ENCODE assay signal across 18 cellular contexts in genomic region chr22:47106806-47107205, GRCh38.
A peak's percentile ranks its signal among the peaks of the same experiment; 100 is the strongest.
DNase-seq lines count a peak whose midpoint lies in the region; ATAC-seq and TF ChIP-seq lines count a peak whose summit lies in the region.
"Had no signal": no experiment of that assay in that cellular context is flagged by ENCODE, and none has a peak within 500 bp of the region (broad histone marks: within the 10 kb centered on the region; RNA-seq: fewer than 3 reads in every experiment).

No MANE protein-coding gene starts in this region.

- H3K27ac Mint-ChIP-seq in activated T-helper 2 cell treated with anti-CD3 and anti-CD28 coated beads, Interferon-gamma antibody, Interleukin-2, Interleukin-4, amounts not matched to agents 10 μg/mL and 5 μg/mL and 100 μg/mL, durations not matched to agents 14 hours and 24 hours and 36 hours, result peak overlapping the region; percentile 36
- no peak overlapping the region for H3K27ac Mint-ChIP-seq in activated CD8-positive, alpha-beta T cell treated with anti-CD3 and anti-CD28 coated beads, Interleukin-2, amount 10 ng/mL, durations not matched to agents 7 days and 5 days

- 96 to 98% methylated on average over 5 of the region's 5 CpGs for WGBS in GM23248 (ENCODE audit: low coverage in 1 of 2, low lambda C conversion rate in 2 of 2, missing lambda C conversion rate in 2 of 2), 2 experiments
- 93% methylated on average over 5 of the region's 5 CpGs for WGBS in hepatocyte (ENCODE audit: low lambda C conversion rate, missing lambda C conversion rate)

- H3K9ac ChIP-seq in GM23248, result no peak overlapping the region
- H3K9ac ChIP-seq: KMS-11 had no signal

- H3K4me2 ChIP-seq in GM23248 (ENCODE audit: unreplicated experiment) (peak overlapping the region; percentile 46), hepatocyte (no peak overlapping the region)
- H3K4me2 ChIP-seq: KMS-11 had no signal

- H4K20me1 ChIP-seq in GM23248 (ENCODE audit: insufficient read depth) (no peaks in the 10 kb centered on the region), hepatocyte (ENCODE audit: insufficient read depth, poor library complexity, severe bottlenecking) (no peaks in the 10 kb centered on the region)

- H3K36me3 ChIP-seq in ACC112 (ENCODE audit: insufficient read depth, low read length) (no peaks in the 10 kb centered on the region), GM23248 (ENCODE audit: low read depth) (no peaks in the 10 kb centered on the region), hepatocyte (replicated peaks; ENCODE audit: insufficient read depth, low read depth) (no peaks in the 10 kb centered on the region), MG63 (no peaks in the 10 kb centered on the region)

- H3K4me1 ChIP-seq in ACC112 (ENCODE audit: control insufficient read depth, insufficient read depth, low read length, unreplicated experiment), result peaks cover 5% of the 10 kb centered on the region
- H3K4me1 ChIP-seq in GM23248 (ENCODE audit: insufficient read depth), result peaks cover 20% of the 10 kb centered on the region
- H3K4me1 ChIP-seq in hepatocyte (ENCODE audit: insufficient read depth), result peaks cover 32% of the 10 kb centered on the region

- H2AFZ ChIP-seq in ACC112 (ENCODE audit: low read length, unreplicated experiment) (no peak overlapping the region), GM23248 (no peak overlapping the region), hepatocyte (no peak overlapping the region)

- H3K79me2 ChIP-seq in ACC112 (ENCODE audit: control insufficient read depth, insufficient read depth, low read length, unreplicated experiment), result no peaks in the 10 kb centered on the region
- H3K79me2 ChIP-seq in GM23248 (ENCODE audit: insufficient read depth), result no peaks in the 10 kb centered on the region
- H3K79me2 ChIP-seq in hepatocyte, result no peaks in the 10 kb centered on the region

- intact Hi-C loops in activated T-helper 2 cell treated with anti-CD3 and anti-CD28 coated beads, Interferon-gamma antibody, Interleukin-2, Interleukin-4, amounts not matched to agents 10 μg/mL and 5 μg/mL and 100 μg/mL, durations not matched to agents 14 hours and 24 hours and 36 hours (cut with micrococcal nuclease), result no loop called here

- H3K4me3 ChIP-seq in ACC112 (ENCODE audit: low read depth, low read length) (no peak overlapping the region), GM23248 (no peak overlapping the region), hepatocyte (no peak overlapping the region), MG63 (no peak overlapping the region)
- H3K4me3 ChIP-seq: GM12878 had no signal

- DNase-seq in GM23248 (no peak), hepatocyte (ENCODE audit: low spot score) (no peak), nucleus accumbens (lab: John Stamatoyannopoulos, UW) (no peak), MG63 (no peak)
- no peak for DNase-seq in activated T-helper 2 cell treated with anti-CD3 and anti-CD28 coated beads, Interferon-gamma antibody, Interleukin-2, Interleukin-4, amounts not matched to agents 10 μg/mL and 5 μg/mL and 100 μg/mL, durations not matched to agents 14 hours and 24 hours and 36 hours (ENCODE audit: low spot score)
- no peak for DNase-seq in activated CD8-positive, alpha-beta T cell treated with anti-CD3 and anti-CD28 coated beads, Interleukin-2, amount 10 ng/mL, durations not matched to agents 7 days and 5 days
- DNase-seq in NK-92 treated with Interleukin-12 subunit alpha and Interleukin-12 subunit beta, amount 100 ng/mL, for 24 hours (lab: John Stamatoyannopoulos, UW), result no peak
- DNase-seq: CD8-positive, alpha-beta memory T cell; DMS 273 treated with DMSO at 0.1 percent for 48 hours; MM.1S; NCI-H1105; NCI-H187; NCI-H446; NCI-H748 treated with DMSO at 0.1 percent for 48 hours; SHP77 treated with DMSO at 0.1 percent for 48 hours had no signal

- H3K9me3 Mint-ChIP-seq in activated T-helper 2 cell treated with anti-CD3 and anti-CD28 coated beads, Interferon-gamma antibody, Interleukin-2, Interleukin-4, amounts not matched to agents 10 μg/mL and 5 μg/mL and 100 μg/mL, durations not matched to agents 14 hours and 24 hours and 36 hours, result no peaks in the 10 kb centered on the region
- no peaks in the 10 kb centered on the region for H3K9me3 Mint-ChIP-seq in activated CD8-positive, alpha-beta T cell treated with anti-CD3 and anti-CD28 coated beads, Interleukin-2, amount 10 ng/mL, durations not matched to agents 7 days and 5 days (ENCODE audit: insufficient read depth)
- H3K9me3 Mint-ChIP-seq: CD8-positive, alpha-beta memory T cell had no signal

- H3K27ac ChIP-seq in ACC112 (ENCODE audit: low read depth, low read length) (peak overlapping the region; percentile 72), GM23248 (peak overlapping the region; percentile 57), hepatocyte (peak overlapping the region; percentile 69)
- H3K27ac ChIP-seq: KMS-11 had no signal

- POLR2A ChIA-PET in activated CD8-positive, alpha-beta T cell treated with anti-CD3 and anti-CD28 coated beads, Interleukin-2, amount 10 ng/mL, durations not matched to agents 7 days and 5 days (lab: Charles Lee), result no interaction called here

- in situ Hi-C loops in GM23248 (cut with MboI), result no loop called here

- CTCF ChIA-PET in activated CD8-positive, alpha-beta T cell treated with anti-CD3 and anti-CD28 coated beads, Interleukin-2, amount 10 ng/mL, durations not matched to agents 7 days and 5 days (lab: Charles Lee), result no interaction called here

- no peak overlapping the region for H3K4me3 Mint-ChIP-seq in activated T-helper 2 cell treated with anti-CD3 and anti-CD28 coated beads, Interferon-gamma antibody, Interleukin-2, Interleukin-4, amounts not matched to agents 10 μg/mL and 5 μg/mL and 100 μg/mL, durations not matched to agents 14 hours and 24 hours and 36 hours (ENCODE audit: low read depth)
- H3K4me3 Mint-ChIP-seq in activated CD8-positive, alpha-beta T cell treated with anti-CD3 and anti-CD28 coated beads, Interleukin-2, amount 10 ng/mL, durations not matched to agents 7 days and 5 days, result no peak overlapping the region
- H3K4me3 Mint-ChIP-seq: CD8-positive, alpha-beta memory T cell had no signal

- no peak for TF ChIP-seq CTCF in hepatocyte (IDR thresholded peaks at IDR 0.05; ENCODE audit: poor library complexity)

- H3K9me2 ChIP-seq in GM23248 (ENCODE audit: insufficient read depth) (no peaks in the 10 kb centered on the region), hepatocyte (replicated peaks; ENCODE audit: insufficient read depth) (no peaks in the 10 kb centered on the region)

- H3K27me3 ChIP-seq in ACC112 (ENCODE audit: insufficient read depth, low read length), result no peaks in the 10 kb centered on the region
- no peaks in the 10 kb centered on the region for H3K27me3 ChIP-seq in GM23248 (replicated peaks; ENCODE audit: insufficient read depth)
- H3K27me3 ChIP-seq in hepatocyte, result no peaks in the 10 kb centered on the region
- no peaks in the 10 kb centered on the region for H3K27me3 ChIP-seq in MG63

- no peaks in the 10 kb centered on the region for H3K36me3 Mint-ChIP-seq in activated T-helper 2 cell treated with anti-CD3 and anti-CD28 coated beads, Interferon-gamma antibody, Interleukin-2, Interleukin-4, amounts not matched to agents 10 μg/mL and 5 μg/mL and 100 μg/mL, durations not matched to agents 14 hours and 24 hours and 36 hours (ENCODE audit: low read depth)
- H3K36me3 Mint-ChIP-seq in activated CD8-positive, alpha-beta T cell treated with anti-CD3 and anti-CD28 coated beads, Interleukin-2, amount 10 ng/mL, durations not matched to agents 7 days and 5 days (ENCODE audit: low read depth), result no peaks in the 10 kb centered on the region

- peaks cover 32% of the 10 kb centered on the region for H3F3A ChIP-seq in GM23248 (ENCODE audit: insufficient read depth)

- peaks cover 5% of the 10 kb centered on the region for H3K4me1 Mint-ChIP-seq in activated T-helper 2 cell treated with anti-CD3 and anti-CD28 coated beads, Interferon-gamma antibody, Interleukin-2, Interleukin-4, amounts not matched to agents 10 μg/mL and 5 μg/mL and 100 μg/mL, durations not matched to agents 14 hours and 24 hours and 36 hours (ENCODE audit: low read depth)
- no peaks in the 10 kb centered on the region for H3K4me1 Mint-ChIP-seq in activated CD8-positive, alpha-beta T cell treated with anti-CD3 and anti-CD28 coated beads, Interleukin-2, amount 10 ng/mL, durations not matched to agents 7 days and 5 days (ENCODE audit: low read depth)

- H3K27me3 Mint-ChIP-seq in activated T-helper 2 cell treated with anti-CD3 and anti-CD28 coated beads, Interferon-gamma antibody, Interleukin-2, Interleukin-4, amounts not matched to agents 10 μg/mL and 5 μg/mL and 100 μg/mL, durations not matched to agents 14 hours and 24 hours and 36 hours (ENCODE audit: low read depth), result no peaks in the 10 kb centered on the region
- no peaks in the 10 kb centered on the region for H3K27me3 Mint-ChIP-seq in activated CD8-positive, alpha-beta T cell treated with anti-CD3 and anti-CD28 coated beads, Interleukin-2, amount 10 ng/mL, durations not matched to agents 7 days and 5 days (ENCODE audit: low read depth)
- H3K27me3 Mint-ChIP-seq: CD8-positive, alpha-beta memory T cell had no signal

- no peak for ATAC-seq in activated CD8-positive, alpha-beta T cell treated with anti-CD3 and anti-CD28 coated beads, Interleukin-2, amount 10 ng/mL, durations not matched to agents 7 days and 5 days
- ATAC-seq: GM12878 had no signal

- H3K9me3 ChIP-seq in GM23248 (ENCODE audit: low read depth) (no peaks in the 10 kb centered on the region), hepatocyte (ENCODE audit: low read depth) (no peaks in the 10 kb centered on the region), MG63 (peaks cover 3% of the 10 kb centered on the region; the same call in 1 of the 2 replicates)
